In genomic region chr7:82098410-82098809, GRCh38 we compare ENCODE assay signal across 18 cellular contexts.
"Had no signal": no experiment of that assay in that cellular context is flagged by ENCODE, and none has a peak within 500 bp of the region (broad histone marks: within the 10 kb centered on the region; RNA-seq: fewer than 3 reads in every experiment).

No MANE protein-coding gene starts in this region.

- H3K27me3 ChIP-seq: colonic mucosa, esophagus squamous epithelium, heart right ventricle, neutrophil, uterus had no signal

- H3K36me3 ChIP-seq: colonic mucosa, esophagus squamous epithelium, neutrophil, uterus had no signal

- DNase-seq: colonic mucosa; dermis blood vessel endothelial cell; esophagus squamous epithelium; heart right ventricle; hypothalamus; kidney glomerular epithelial cell; mammary epithelial cell; naive thymus-derived CD4-positive, alpha-beta T cell; nephron progenitor cell; posterior cingulate gyrus; small intestine; stimulated activated CD4-positive, alpha-beta T cell treated with anti-CD3 and anti-CD28 coated beads, Interleukin-12 subunit alpha, Interleukin-12 subunit beta, amount 100 ng/mL, for 4 hours; stimulated activated naive CD4-positive, alpha-beta T cell treated with Interleukin-2 at 50 U/mL for 16 hours; trophoblast cell; uterus had no signal

- H3K4me1 ChIP-seq: colonic mucosa, esophagus squamous epithelium, uterus had no signal

- H3K9me3 ChIP-seq: colonic mucosa, esophagus squamous epithelium, heart right ventricle, neutrophil, uterus had no signal

- ATAC-seq: heart right ventricle; left lobe of liver; naive thymus-derived CD4-positive, alpha-beta T cell; sciatic nerve had no signal

- H3K27ac ChIP-seq: colonic mucosa, esophagus squamous epithelium, heart right ventricle, neutrophil, uterus had no signal

- H3K4me3 ChIP-seq: colonic mucosa, esophagus squamous epithelium, heart right ventricle, uterus had no signal
